1 cellular context compared by ENCODE assay signal in the genomic region with DNA sequence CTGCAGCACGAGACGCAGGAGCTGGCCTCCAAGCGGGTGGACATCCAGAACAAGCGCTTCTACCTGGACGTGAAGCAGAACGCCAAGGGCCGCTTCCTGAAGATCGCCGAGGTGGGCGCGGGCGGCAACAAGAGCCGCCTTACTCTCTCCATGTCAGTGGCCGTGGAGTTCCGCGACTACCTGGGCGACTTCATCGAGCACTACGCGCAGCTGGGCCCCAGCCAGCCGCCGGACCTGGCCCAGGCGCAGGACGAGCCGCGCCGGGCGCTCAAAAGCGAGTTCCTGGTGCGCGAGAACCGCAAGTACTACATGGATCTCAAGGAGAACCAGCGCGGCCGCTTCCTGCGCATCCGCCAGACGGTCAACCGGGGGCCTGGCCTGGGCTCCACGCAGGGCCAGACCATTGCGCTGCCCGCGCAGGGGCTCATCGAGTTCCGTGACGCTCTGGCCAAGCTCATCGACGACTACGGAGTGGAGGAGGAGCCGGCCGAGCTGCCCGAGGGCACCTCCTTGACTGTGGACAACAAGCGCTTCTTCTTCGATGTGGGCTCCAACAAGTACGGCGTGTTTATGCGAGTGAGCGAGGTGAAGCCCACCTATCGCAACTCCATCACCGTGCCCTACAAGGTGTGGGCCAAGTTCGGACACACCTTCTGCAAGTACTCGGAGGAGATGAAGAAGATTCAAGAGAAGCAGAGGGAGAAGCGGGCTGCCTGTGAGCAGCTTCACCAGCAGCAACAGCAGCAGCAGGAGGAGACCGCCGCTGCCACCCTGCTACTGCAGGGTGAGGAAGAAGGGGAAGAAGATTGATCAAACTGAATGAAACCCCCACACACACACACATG.
TF ChIP-seq lines count a peak whose summit lies in the region.

No MANE protein-coding gene starts in this region.

TF ChIP-seq in GM12878, 131 proteins besides CTCF, POLR2A, EP300 and RAD21 (continued from another document and continues in another):
- TF ChIP-seq IRF5 (IDR thresholded peaks at IDR 0.05; ENCODE audit: borderline replicate concordance) = no peak
- TF ChIP-seq ZNF207 (IDR thresholded peaks at IDR 0.05; ENCODE audit: borderline replicate concordance) = peak; percentile 72; the same call in 1 of the 2 replicates
- TF ChIP-seq SIN3A (IDR thresholded peaks at IDR 0.05; ENCODE audit: low read depth, low read length) = peak; percentile 59; the same call in 1 of the 2 replicates
- TF ChIP-seq NRF1 (conservative IDR thresholded peaks at IDR 0.05; ENCODE audit: low read depth, low read length) = no peak
- no peak for TF ChIP-seq ZNF384 (IDR thresholded peaks at IDR 0.05; ENCODE audit: borderline replicate concordance, low read depth, low read length)
- no peak for TF ChIP-seq HDGF (IDR thresholded peaks at IDR 0.05)
- TF ChIP-seq EGR1 (IDR thresholded peaks at IDR 0.05; ENCODE audit: borderline replicate concordance in 1 of 2, low read depth in 2 of 2, low read length in 2 of 2) = no peak
- TF ChIP-seq TARDBP (IDR thresholded peaks at IDR 0.05; ENCODE audit: borderline replicate concordance) = no peak
- no peak for TF ChIP-seq HDAC2 (IDR thresholded peaks at IDR 0.05)
- no peak for TF ChIP-seq HDAC6 (IDR thresholded peaks at IDR 0.05; ENCODE audit: unreplicated experiment)
- TF ChIP-seq, protein P1, sequence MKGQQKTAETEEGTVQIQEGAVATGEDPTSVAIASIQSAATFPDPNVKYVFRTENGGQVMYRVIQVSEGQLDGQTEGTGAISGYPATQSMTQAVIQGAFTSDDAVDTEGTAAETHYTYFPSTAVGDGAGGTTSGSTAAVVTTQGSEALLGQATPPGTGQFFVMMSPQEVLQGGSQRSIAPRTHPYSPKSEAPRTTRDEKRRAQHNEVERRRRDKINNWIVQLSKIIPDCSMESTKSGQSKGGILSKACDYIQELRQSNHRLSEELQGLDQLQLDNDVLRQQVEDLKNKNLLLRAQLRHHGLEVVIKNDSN (IDR thresholded peaks at IDR 0.05; ENCODE audit: borderline replicate concordance, extremely low read length, insufficient read depth, low read depth, low read length) = no peak
- TF ChIP-seq BACH1 (IDR thresholded peaks at IDR 0.05; ENCODE audit: borderline replicate concordance) = 0 out of 2 replicates have a peak, but pooled peaks have one; percentile 20
- 0 out of 2 replicates have a peak, but pooled peaks have one; percentile 8 for TF ChIP-seq NR2F1 (conservative IDR thresholded peaks at IDR 0.05)
- no peak for TF ChIP-seq NR2C2 (IDR thresholded peaks at IDR 0.05; ENCODE audit: borderline replicate concordance, control insufficient read depth, insufficient read length, low read depth)
- no peak for TF ChIP-seq KDM1A (IDR thresholded peaks at IDR 0.05; ENCODE audit: borderline replicate concordance)
- TF ChIP-seq, protein P2, sequence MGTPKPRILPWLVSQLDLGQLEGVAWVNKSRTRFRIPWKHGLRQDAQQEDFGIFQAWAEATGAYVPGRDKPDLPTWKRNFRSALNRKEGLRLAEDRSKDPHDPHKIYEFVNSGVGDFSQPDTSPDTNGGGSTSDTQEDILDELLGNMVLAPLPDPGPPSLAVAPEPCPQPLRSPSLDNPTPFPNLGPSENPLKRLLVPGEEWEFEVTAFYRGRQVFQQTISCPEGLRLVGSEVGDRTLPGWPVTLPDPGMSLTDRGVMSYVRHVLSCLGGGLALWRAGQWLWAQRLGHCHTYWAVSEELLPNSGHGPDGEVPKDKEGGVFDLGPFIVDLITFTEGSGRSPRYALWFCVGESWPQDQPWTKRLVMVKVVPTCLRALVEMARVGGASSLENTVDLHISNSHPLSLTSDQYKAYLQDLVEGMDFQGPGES (IDR thresholded peaks at IDR 0.05) = no peak
- TF ChIP-seq NKRF (conservative IDR thresholded peaks at IDR 0.05) = 0 out of 2 replicates have a peak, but pooled peaks have one; percentile 34
- no peak for TF ChIP-seq SPI1 (IDR thresholded peaks at IDR 0.05; ENCODE audit: borderline replicate concordance, insufficient read depth, low read depth, low read length)
- TF ChIP-seq YY1 (IDR thresholded peaks at IDR 0.05; ENCODE audit: low read depth, low read length) = no peak
- TF ChIP-seq, protein P3, sequence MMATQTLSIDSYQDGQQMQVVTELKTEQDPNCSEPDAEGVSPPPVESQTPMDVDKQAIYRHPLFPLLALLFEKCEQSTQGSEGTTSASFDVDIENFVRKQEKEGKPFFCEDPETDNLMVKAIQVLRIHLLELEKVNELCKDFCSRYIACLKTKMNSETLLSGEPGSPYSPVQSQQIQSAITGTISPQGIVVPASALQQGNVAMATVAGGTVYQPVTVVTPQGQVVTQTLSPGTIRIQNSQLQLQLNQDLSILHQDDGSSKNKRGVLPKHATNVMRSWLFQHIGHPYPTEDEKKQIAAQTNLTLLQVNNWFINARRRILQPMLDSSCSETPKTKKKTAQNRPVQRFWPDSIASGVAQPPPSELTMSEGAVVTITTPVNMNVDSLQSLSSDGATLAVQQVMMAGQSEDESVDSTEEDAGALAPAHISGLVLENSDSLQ (IDR thresholded peaks at IDR 0.05) = 0 out of 2 replicates have a peak, but pooled peaks have one; percentile 6
- TF ChIP-seq POLR2AphosphoS2 (IDR thresholded peaks at IDR 0.05; ENCODE audit: low read depth, low read length) = no peak; the same call in 1 of the 2 replicates
- 0 out of 2 replicates have a peak, but pooled peaks have one; percentile 35 for TF ChIP-seq MLLT1 (IDR thresholded peaks at IDR 0.05)
- no peak for TF ChIP-seq ZBTB33 (IDR thresholded peaks at IDR 0.05)
- TF ChIP-seq ATF3 (IDR thresholded peaks at IDR 0.05; ENCODE audit: borderline replicate concordance, extremely low read depth, low read depth, low read length) = no peak
- no peak for TF ChIP-seq ESRRA (IDR thresholded peaks at IDR 0.05; ENCODE audit: low read length)
- no peak for TF ChIP-seq SKIL (IDR thresholded peaks at IDR 0.05; ENCODE audit: low read depth, poor library complexity, severe bottlenecking)
- no peak for TF ChIP-seq RB1 (IDR thresholded peaks at IDR 0.05; ENCODE audit: borderline replicate concordance)
- TF ChIP-seq, protein P4, sequence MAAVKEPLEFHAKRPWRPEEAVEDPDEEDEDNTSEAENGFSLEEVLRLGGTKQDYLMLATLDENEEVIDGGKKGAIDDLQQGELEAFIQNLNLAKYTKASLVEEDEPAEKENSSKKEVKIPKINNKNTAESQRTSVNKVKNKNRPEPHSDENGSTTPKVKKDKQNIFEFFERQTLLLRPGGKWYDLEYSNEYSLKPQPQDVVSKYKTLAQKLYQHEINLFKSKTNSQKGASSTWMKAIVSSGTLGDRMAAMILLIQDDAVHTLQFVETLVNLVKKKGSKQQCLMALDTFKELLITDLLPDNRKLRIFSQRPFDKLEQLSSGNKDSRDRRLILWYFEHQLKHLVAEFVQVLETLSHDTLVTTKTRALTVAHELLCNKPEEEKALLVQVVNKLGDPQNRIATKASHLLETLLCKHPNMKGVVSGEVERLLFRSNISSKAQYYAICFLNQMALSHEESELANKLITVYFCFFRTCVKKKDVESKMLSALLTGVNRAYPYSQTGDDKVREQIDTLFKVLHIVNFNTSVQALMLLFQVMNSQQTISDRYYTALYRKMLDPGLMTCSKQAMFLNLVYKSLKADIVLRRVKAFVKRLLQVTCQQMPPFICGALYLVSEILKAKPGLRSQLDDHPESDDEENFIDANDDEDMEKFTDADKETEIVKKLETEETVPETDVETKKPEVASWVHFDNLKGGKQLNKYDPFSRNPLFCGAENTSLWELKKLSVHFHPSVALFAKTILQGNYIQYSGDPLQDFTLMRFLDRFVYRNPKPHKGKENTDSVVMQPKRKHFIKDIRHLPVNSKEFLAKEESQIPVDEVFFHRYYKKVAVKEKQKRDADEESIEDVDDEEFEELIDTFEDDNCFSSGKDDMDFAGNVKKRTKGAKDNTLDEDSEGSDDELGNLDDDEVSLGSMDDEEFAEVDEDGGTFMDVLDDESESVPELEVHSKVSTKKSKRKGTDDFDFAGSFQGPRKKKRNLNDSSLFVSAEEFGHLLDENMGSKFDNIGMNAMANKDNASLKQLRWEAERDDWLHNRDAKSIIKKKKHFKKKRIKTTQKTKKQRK (IDR thresholded peaks at IDR 0.05; ENCODE audit: low read depth, low read length) = no peak
- TF ChIP-seq, protein P5, sequence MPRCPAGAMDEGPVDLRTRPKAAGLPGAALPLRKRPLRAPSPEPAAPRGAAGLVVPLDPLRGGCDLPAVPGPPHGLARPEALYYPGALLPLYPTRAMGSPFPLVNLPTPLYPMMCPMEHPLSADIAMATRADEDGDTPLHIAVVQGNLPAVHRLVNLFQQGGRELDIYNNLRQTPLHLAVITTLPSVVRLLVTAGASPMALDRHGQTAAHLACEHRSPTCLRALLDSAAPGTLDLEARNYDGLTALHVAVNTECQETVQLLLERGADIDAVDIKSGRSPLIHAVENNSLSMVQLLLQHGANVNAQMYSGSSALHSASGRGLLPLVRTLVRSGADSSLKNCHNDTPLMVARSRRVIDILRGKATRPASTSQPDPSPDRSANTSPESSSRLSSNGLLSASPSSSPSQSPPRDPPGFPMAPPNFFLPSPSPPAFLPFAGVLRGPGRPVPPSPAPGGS (IDR thresholded peaks at IDR 0.05; ENCODE audit: borderline replicate concordance, insufficient read depth, low read depth, low read length, poor library complexity, severe bottlenecking) = no peak
- TF ChIP-seq NBN (IDR thresholded peaks at IDR 0.05) = peak; percentile 56
- peak; percentile 61 for TF ChIP-seq IKZF1 (conservative IDR thresholded peaks at IDR 0.05)
- TF ChIP-seq SUZ12 (IDR thresholded peaks at IDR 0.05; ENCODE audit: unreplicated experiment) = no peak
